In genomic region chr3:54527953-54528352, GRCh38 we compare ENCODE assay signal across 25 cellular contexts.
DNase-seq lines count a peak whose midpoint lies in the region; ATAC-seq lines count a peak whose summit lies in the region.
"Had no signal": no experiment of that assay in that cellular context is flagged by ENCODE, and none has a peak within 500 bp of the region (broad histone marks: within the 10 kb centered on the region; RNA-seq: fewer than 3 reads in every experiment).

No MANE protein-coding gene starts in this region.

- no peak overlapping the region for H2BK12ac ChIP-seq in mesenchymal stem cell (ENCODE audit: low read length in 2 of 2)

- no peak overlapping the region for H2BK120ac ChIP-seq in mesenchymal stem cell (ENCODE audit: low read depth, low read length)

- H3K4me3 Mint-ChIP-seq in T-cell: no peak overlapping the region
- H3K4me3 Mint-ChIP-seq: activated B cell treated with CpG ODN at 0.5 μM for 24 hours; activated CD8-positive, alpha-beta T cell treated with anti-CD3 and anti-CD28 coated beads, Interleukin-2, amount 10 ng/mL, durations not matched to agents 7 days and 5 days; CD4-positive, alpha-beta T cell; central memory CD8-positive, alpha-beta T cell; naive thymus-derived CD4-positive, alpha-beta T cell; stimulated activated naive CD8-positive, alpha-beta T cell treated with anti-CD3 and anti-CD28 coated beads, Interleukin-15, amount 100 ng/mL, for 72 hours; type B pancreatic cell had no signal

- no peak overlapping the region for H2AFZ ChIP-seq in mesenchymal stem cell (ENCODE audit: low read depth, low read length)

- H3K4me3 ChIP-seq in right cardiac atrium (ENCODE audit: low read length) (no peak overlapping the region), mesenchymal stem cell (ENCODE audit: insufficient read depth in 1 of 2, low read depth in 1 of 2, low read length in 2 of 2) (peak overlapping the region in 1 of 2 experiments; percentile 3)
- H3K4me3 ChIP-seq: A549, dorsolateral prefrontal cortex, K562 had no signal

- H3K79me1 ChIP-seq in mesenchymal stem cell (replicated peaks; ENCODE audit: low read length, poor library complexity, severe bottlenecking): no peaks in the 10 kb centered on the region

- H3K9me3 ChIP-seq in right cardiac atrium (ENCODE audit: control insufficient read depth, low read length) (no peaks in the 10 kb centered on the region), mesenchymal stem cell (ENCODE audit: control insufficient read depth, low read length) (peaks cover 27% of the 10 kb centered on the region)
- H3K9me3 ChIP-seq: A549 had no signal

- peak in 2 of 3 donors; percentile 47 to 66 for DNase-seq in right cardiac atrium
- DNase-seq in left ventricle myocardium superior: no peak
- DNase-seq in astrocyte of the hippocampus (ENCODE audit: low read depth, low spot score): peak; percentile 87
- DNase-seq in mesenchymal stem cell: no peak
- no peak for DNase-seq in GF-D8 (lab: John Stamatoyannopoulos, UW)
- no peak for DNase-seq in NCI-H510A treated with DMSO at 0.1 percent for 48 hours (lab: John Stamatoyannopoulos, UW)
- DNase-seq in T-cell: no peak
- no peak for DNase-seq in NK-92 treated with Interleukin-12 subunit alpha and Interleukin-12 subunit beta, amount 100 ng/mL, for 24 hours (lab: John Stamatoyannopoulos, UW)
- DNase-seq: activated B cell treated with CpG ODN at 0.5 μM for 24 hours; activated CD8-positive, alpha-beta T cell treated with anti-CD3 and anti-CD28 coated beads, Interleukin-2, amount 10 ng/mL, durations not matched to agents 7 days and 5 days; activated naive CD4-positive, alpha-beta T cell; activated T-cell treated with anti-CD3 and anti-CD28 coated beads, Interleukin-2, amount 50 U/mL, for 1 hour; CD4-positive, alpha-beta T cell; dorsolateral prefrontal cortex; HCEC 1CT; naive thymus-derived CD4-positive, alpha-beta T cell; NCI-H2171; NCI-H69; stimulated activated naive CD8-positive, alpha-beta T cell treated with anti-CD3 and anti-CD28 coated beads, Interleukin-15, amount 100 ng/mL, for 72 hours; T1000 had no signal

- H4K91ac ChIP-seq in mesenchymal stem cell (ENCODE audit: low read length): no peak overlapping the region

- no peak overlapping the region for H3K4ac ChIP-seq in mesenchymal stem cell (ENCODE audit: low read depth in 1 of 2, low read length in 2 of 2)

- H3K27ac ChIP-seq in right cardiac atrium (ENCODE audit: low read length): no peak overlapping the region
- no peak overlapping the region for H3K27ac ChIP-seq in mesenchymal stem cell (ENCODE audit: low read length, poor library complexity, severe bottlenecking)
- H3K27ac ChIP-seq: A549, dorsolateral prefrontal cortex, RWPE1 had no signal

- H3K4me2 ChIP-seq in mesenchymal stem cell (ENCODE audit: low read length, poor library complexity, severe bottlenecking): no peak overlapping the region
- H3K4me2 ChIP-seq: A549 had no signal

- H2AK5ac ChIP-seq in mesenchymal stem cell (ENCODE audit: low read length, severe bottlenecking): no peak overlapping the region

- peak overlapping the region; percentile 14 for H3K9ac ChIP-seq in mesenchymal stem cell (ENCODE audit: low read length)

- H2BK15ac ChIP-seq in mesenchymal stem cell (ENCODE audit: low read depth, poor library complexity, severe bottlenecking): no peak overlapping the region

- intact Hi-C loops in right cardiac atrium (cut with DNase I) (no loop called here), left ventricle myocardium superior (cut with micrococcal nuclease) (no loop called here)

- H3K4me1 Mint-ChIP-seq in T-cell: no peaks in the 10 kb centered on the region
- H3K4me1 Mint-ChIP-seq: activated B cell treated with CpG ODN at 0.5 μM for 24 hours; central memory CD8-positive, alpha-beta T cell; stimulated activated naive CD8-positive, alpha-beta T cell treated with anti-CD3 and anti-CD28 coated beads, Interleukin-15, amount 100 ng/mL, for 72 hours had no signal

- 49% methylated on average over 2 of the region's 2 CpGs for WGBS in right cardiac atrium
- WGBS in mesenchymal stem cell: 60% methylated on average over 1 of the region's 2 CpGs

- no peaks in the 10 kb centered on the region for H3K36me3 Mint-ChIP-seq in T-cell
- H3K36me3 Mint-ChIP-seq: type B pancreatic cell had no signal

- CTCF ChIA-PET in T-cell (lab: Charles Lee): no interaction called here

- no peak overlapping the region for H3K18ac ChIP-seq in mesenchymal stem cell (ENCODE audit: low read depth in 1 of 2, low read length in 2 of 2)

- no peaks in the 10 kb centered on the region for H3K27me3 Mint-ChIP-seq in T-cell
- H3K27me3 Mint-ChIP-seq: activated B cell treated with CpG ODN at 0.5 μM for 24 hours; CD4-positive, alpha-beta T cell; central memory CD8-positive, alpha-beta T cell had no signal

- H3K4me1 ChIP-seq in right cardiac atrium (ENCODE audit: control insufficient read depth, insufficient read depth, low read length) (peaks cover 6% of the 10 kb centered on the region), mesenchymal stem cell (ENCODE audit: control insufficient read depth, insufficient read depth, low read depth, low read length) (no peaks in the 10 kb centered on the region)
- H3K4me1 ChIP-seq: A549 had no signal

- POLR2A ChIA-PET in T-cell (lab: Charles Lee): no interaction called here

- H3K14ac ChIP-seq in mesenchymal stem cell (ENCODE audit: low read length in 2 of 2): no peak overlapping the region

- H4K8ac ChIP-seq in mesenchymal stem cell (ENCODE audit: low read length): no peak overlapping the region

- ATAC-seq in right cardiac atrium (peak; percentile 46 to 66), left ventricle myocardium superior (no peak), T-cell (replicated peaks in 1 of 4) (no peak)
- ATAC-seq: A549; activated CD8-positive, alpha-beta T cell treated with anti-CD3 and anti-CD28 coated beads, Interleukin-2, amount 10 ng/mL, durations not matched to agents 7 days and 5 days; K562; naive thymus-derived CD4-positive, alpha-beta T cell; stimulated activated naive CD8-positive, alpha-beta T cell treated with anti-CD3 and anti-CD28 coated beads, Interleukin-15, amount 100 ng/mL, for 72 hours had no signal

- H3K9me3 Mint-ChIP-seq in T-cell: peaks cover 4 to 25% (median 16%) of the 10 kb centered on the region in 3 donors

- H3K27me3 ChIP-seq in right cardiac atrium (ENCODE audit: control insufficient read depth, insufficient read depth) (no peaks in the 10 kb centered on the region), mesenchymal stem cell (ENCODE audit: control insufficient read depth in 1 of 2, insufficient read depth in 1 of 2, low read length in 2 of 2) (no peaks in the 10 kb centered on the region)
- H3K27me3 ChIP-seq: dorsolateral prefrontal cortex had no signal

- no peak overlapping the region for H3K23ac ChIP-seq in mesenchymal stem cell (ENCODE audit: low read length in 2 of 2)

- no peak overlapping the region for H2BK5ac ChIP-seq in mesenchymal stem cell (ENCODE audit: low read depth, low read length, poor library complexity, severe bottlenecking)

- H3K27ac Mint-ChIP-seq in T-cell: no peak overlapping the region
- H3K27ac Mint-ChIP-seq: activated B cell treated with CpG ODN at 0.5 μM for 24 hours; activated CD8-positive, alpha-beta T cell treated with anti-CD3 and anti-CD28 coated beads, Interleukin-2, amount 10 ng/mL, durations not matched to agents 7 days and 5 days; CD4-positive, alpha-beta T cell; naive thymus-derived CD4-positive, alpha-beta T cell; stimulated activated naive CD8-positive, alpha-beta T cell treated with anti-CD3 and anti-CD28 coated beads, Interleukin-15, amount 100 ng/mL, for 72 hours; type B pancreatic cell had no signal

- no peaks in the 10 kb centered on the region for H3K36me3 ChIP-seq in mesenchymal stem cell (ENCODE audit: control insufficient read depth in 1 of 2, insufficient read depth in 2 of 2, low read depth in 1 of 2, low read length in 2 of 2)

Comparison
In these comparisons a context has a peak if more than half of its experiments do, and no peak if none do; other contexts are left out.
1. ATAC-seq: peak in right cardiac atrium (2 of 2); none in left ventricle myocardium superior (single experiment) and T-cell (0 of 4).
2. DNase-seq: peak in right cardiac atrium (2 of 3) and astrocyte of the hippocampus (single experiment); none in left ventricle myocardium superior (single experiment), mesenchymal stem cell (single experiment), GF-D8 (single experiment), NCI-H510A treated with DMSO at 0.1 percent for 48 hours (single experiment), T-cell (0 of 34) and NK-92 treated with Interleukin-12 subunit alpha and Interleukin-12 subunit beta, amount 100 ng/mL, for 24 hours (single experiment).